Comparison of ENCODE assay signal across 25 cellular contexts in genomic region chr5:180874804-180875582, GRCh38. TPM values are rescaled to one million over a fixed set of nuclear protein-coding genes. Genes with fewer than 3 reads are reported as not detected.
"Had no signal": no experiment of that assay in that cellular context is flagged by ENCODE, and none has a peak within 500 bp of the region (broad histone marks: within the 10 kb centered on the region; RNA-seq: fewer than 3 reads in every experiment).

No MANE protein-coding gene starts in this region.

- H3K9ac ChIP-seq: neural progenitor cell had no signal

- H3K27ac Mint-ChIP-seq: memory B cell, neural progenitor cell had no signal

- H3K4me3 ChIP-seq: cardiac muscle cell, hepatocyte, neural progenitor cell, ovary, right lobe of liver, suprapubic skin had no signal

- H3K4me2 ChIP-seq: hepatocyte, neural progenitor cell had no signal

- H3K4me3 Mint-ChIP-seq: dendritic cell treated with granulocyte-macrophage colony-stimulating factor and Interleukin-4, amounts not matched to agents 40 ng/mL and 50 ng/mL, for 4 days; memory B cell; naive B cell; neural progenitor cell; T-helper 1 cell treated with Interleukin-12 subunit alpha and Interleukin-12 subunit beta and Interleukin-4 antibody, amounts not matched to agents 30 μg/mL and 1 μg/mL, for 36 hours had no signal

- H3K27ac ChIP-seq: cardiac muscle cell, hepatocyte, neural progenitor cell, ovary, right lobe of liver had no signal

- H3K27me3 Mint-ChIP-seq: memory B cell had no signal

- H3K9me3 Mint-ChIP-seq: memory B cell; T-helper 1 cell treated with Interleukin-12 subunit alpha and Interleukin-12 subunit beta and Interleukin-4 antibody, amounts not matched to agents 30 μg/mL and 1 μg/mL, for 36 hours had no signal

- H3K36me3 Mint-ChIP-seq: memory B cell, naive B cell, neural progenitor cell had no signal

- H2AFZ ChIP-seq: hepatocyte, neural progenitor cell had no signal

- H3K27me3 ChIP-seq: cardiac muscle cell, hepatocyte, ovary, right lobe of liver, spleen, suprapubic skin had no signal

- H3K9me3 ChIP-seq: ovary, right lobe of liver, spleen, suprapubic skin had no signal

- H3K4me1 ChIP-seq: right lobe of liver had no signal

- H3K36me3 ChIP-seq: cardiac muscle cell, neural progenitor cell, ovary, right lobe of liver, spleen, suprapubic skin had no signal

- H3K4me1 Mint-ChIP-seq: naive B cell had no signal

- DNase-seq: activated CD8-positive, alpha-beta memory T cell treated with anti-CD3 and anti-CD28 coated beads for 24 hours; activated CD8-positive, alpha-beta memory T cell treated with anti-CD3 and anti-CD28 coated beads, Interleukin-2, amount 50 U/mL, for 48 hours; activated effector memory CD4-positive, alpha-beta T cell treated with anti-CD3 and anti-CD28 coated beads, Interleukin-2, amount 50 U/mL, for 16 hours; activated naive CD4-positive, alpha-beta T cell treated with anti-CD3 and anti-CD28 coated beads, Interleukin-2, amount 50 U/mL, for 16 hours; activated T-cell treated with anti-CD3 and anti-CD28 coated beads, Interleukin-2, amount 50 U/mL, for 48 hours; effector CD8-positive, alpha-beta T cell; naive B cell; ovary; right lobe of liver; spleen; stimulated activated CD4-positive, alpha-beta T cell treated with anti-CD3 and anti-CD28 coated beads, Interleukin-4, amount 100 ng/mL, for 4 hours; stimulated activated naive CD4-positive, alpha-beta T cell treated with Interleukin-2 at 50 U/mL for 16 hours; trophoblast cell had no signal

- H3K79me2 ChIP-seq: hepatocyte had no signal

RNA-seq across cellular contexts. Expression of gene BTNL8, which starts 24.0 kb away (rescaled TPM):
- total RNA-seq: astrocyte, cardiac muscle cell, chondrocyte, esophagus mucosa, glomerular endothelial cell, mononuclear cell had no signal
- polyA plus RNA-seq: cardiac muscle cell had no signal
